6 cellular contexts compared by ENCODE assay signal in the genomic region with DNA sequence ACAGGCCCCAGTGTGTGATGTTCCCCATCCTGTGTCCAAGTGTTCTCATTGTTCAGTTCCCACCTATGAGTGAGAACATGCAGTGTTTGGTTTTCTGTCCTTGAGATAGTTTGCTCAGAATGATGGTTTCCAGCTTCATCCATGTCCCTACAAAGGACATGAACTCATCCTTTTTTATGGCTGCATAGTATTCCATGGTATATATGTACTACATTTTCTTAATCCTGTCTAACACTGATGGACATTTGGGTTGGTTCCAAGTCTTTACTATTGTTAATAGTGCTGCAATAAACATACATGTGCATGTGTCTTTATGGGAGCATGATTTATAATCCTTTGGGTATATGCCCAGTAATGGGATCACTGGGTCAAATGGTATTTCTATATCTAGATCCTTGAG. TPM values are rescaled to one million over a fixed set of nuclear protein-coding genes. Genes with fewer than 3 reads are reported as not detected.
"Had no signal": no experiment of that assay in that cellular context is flagged by ENCODE, and none has a peak within 500 bp of the region (broad histone marks: within the 10 kb centered on the region; RNA-seq: fewer than 3 reads in every experiment).

No MANE protein-coding gene starts in this region.

RNA-seq across cellular contexts. Expression of a gene that starts 22.7 kb away (rescaled TPM):
- total RNA-seq: GM23248, GM23338, H1, H4, H9, HFFc6 had no signal
- polyA plus RNA-seq: GM23248, GM23338, H1 had no signal
